16 cellular contexts compared by ENCODE assay signal in the genomic region with DNA sequence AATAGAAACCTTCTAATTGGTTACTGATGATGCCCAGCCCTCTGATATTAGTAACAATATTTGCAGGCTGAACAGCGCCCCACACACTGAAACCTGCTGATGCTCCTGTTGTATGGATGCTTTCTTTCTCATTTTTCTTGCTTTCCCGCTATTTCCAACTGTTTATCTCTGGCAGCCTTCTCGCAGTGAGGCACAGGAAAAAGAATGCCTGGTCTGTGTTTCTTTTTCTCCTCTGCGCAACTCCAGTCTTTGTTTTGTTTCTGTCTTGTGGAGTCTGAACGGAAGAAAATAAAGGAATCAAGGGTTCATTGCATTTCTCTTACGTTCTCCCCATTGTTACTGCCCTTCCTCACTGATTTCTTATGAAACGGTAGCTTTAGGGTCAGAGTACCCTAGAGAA.
A peak's percentile ranks its signal among the peaks of the same experiment; 100 is the strongest.
DNase-seq lines count a peak whose midpoint lies in the region; ATAC-seq, FAIRE-seq and TF ChIP-seq lines count a peak whose summit lies in the region.
"Had no signal": no experiment of that assay in that cellular context is flagged by ENCODE, and none has a peak within 500 bp of the region (broad histone marks: within the 10 kb centered on the region; RNA-seq: fewer than 3 reads in every experiment).

No MANE protein-coding gene starts in this region.

- no peak overlapping the region for H2BK12ac ChIP-seq in H1 (ENCODE audit: low read depth, low read length)

- H2BK5ac ChIP-seq in H1 (ENCODE audit: low read depth, low read length), result no peak overlapping the region

- WGBS in heart right ventricle, 2 donors, result 50 to 56% methylated on average over 7 of the region's 7 CpGs
- 91% methylated on average over 7 of the region's 7 CpGs; no CpG with 5 or more reads in 1 of the 2 experiments for WGBS in H1 (ENCODE audit: extremely low coverage in 1 of 2, insufficient coverage in 1 of 2, insufficient read length in 1 of 2, insufficient replicate concordance in 2 of 2, low coverage in 1 of 2, low lambda C conversion rate in 2 of 2, missing lambda C conversion rate in 1 of 2), 2 experiments
- WGBS in urinary bladder, result 50% methylated on average over 7 of the region's 7 CpGs

- H3K9ac ChIP-seq in H1 (replicated peaks in 1 of 4; ENCODE audit: extremely low read depth in 1 of 4, low read depth in 3 of 4, low read length in 3 of 4), result no peak overlapping the region
- H3K9ac ChIP-seq: BLaER1 had no signal

- no peak overlapping the region for H2AK5ac ChIP-seq in H1 (ENCODE audit: low read depth, low read length)

- H3K9me3 ChIP-seq in heart right ventricle (peaks cover 0 to 22% (median 0%) of the 10 kb centered on the region in 11 donors), H1 (ENCODE audit: insufficient read depth in 2 of 2, low read depth in 1 of 2, low read length in 1 of 2) (no peaks in the 10 kb centered on the region), muscle layer of duodenum (ENCODE audit: control insufficient read depth in 1 of 2, low read length in 2 of 2) (no peaks in the 10 kb centered on the region)

- no peak overlapping the region for H3K14ac ChIP-seq in H1 (ENCODE audit: insufficient read length)

- TF ChIP-seq EP300 in H1 (IDR thresholded peaks at IDR 0.05; ENCODE audit: borderline replicate concordance in 1 of 2, low read depth in 2 of 2, low read length in 2 of 2), result no peak

- H3K27me3 ChIP-seq in heart right ventricle (peaks cover 0 to 5% (median 0%) of the 10 kb centered on the region in 7 donors), H1 (replicated peaks in 1 of 4; ENCODE audit: control insufficient read depth in 3 of 4, extremely low read depth in 1 of 4, insufficient read depth in 3 of 4, low read length in 3 of 4) (no peaks in the 10 kb centered on the region), muscle layer of duodenum (ENCODE audit: low read depth, low read length) (no peaks in the 10 kb centered on the region), foreskin keratinocyte (peaks cover 13% of the 10 kb centered on the region)

- H3K27ac ChIP-seq in heart right ventricle (peak overlapping the region in 1 of 10 donors; percentile 21), H1 (ENCODE audit: low read depth, low read length) (no peak overlapping the region), muscle layer of duodenum (ENCODE audit: low read length) (no peak overlapping the region), urinary bladder (ENCODE audit: low read depth) (no peak overlapping the region), foreskin keratinocyte (no peak overlapping the region)
- H3K27ac ChIP-seq: BLaER1 had no signal

- 0 out of 2 replicates have a peak overlapping the region, but pooled peaks have one; percentile 49 for H2AFZ ChIP-seq in H1 (ENCODE audit: low read length)

- POLR2A ChIA-PET in H1 (lab: Charles Lee; ENCODE audit: partially characterized antibody), result no interaction called here

- no peak overlapping the region for H2BK15ac ChIP-seq in H1 (ENCODE audit: low read length)

- H4K91ac ChIP-seq in H1 (replicated peaks; ENCODE audit: insufficient read length, low read length), result no peak overlapping the region

- TF ChIP-seq POLR2A in H1 (IDR thresholded peaks at IDR 0.05; ENCODE audit: control extremely low read depth in 1 of 2, low read depth in 2 of 2, low read length in 2 of 2), result no peak

- H3K36me3 ChIP-seq in heart right ventricle, result no peaks in the 10 kb centered on the region
- no peaks in the 10 kb centered on the region; a peak in 1 of 8 replicates for H3K36me3 ChIP-seq in H1 (ENCODE audit: control insufficient read depth in 2 of 4, insufficient read depth in 4 of 4, low read length in 3 of 4)
- no peaks in the 10 kb centered on the region for H3K36me3 ChIP-seq in muscle layer of duodenum (ENCODE audit: control insufficient read depth in 1 of 2, insufficient read depth in 2 of 2, low read length in 2 of 2)
- H3K36me3 ChIP-seq in urinary bladder (ENCODE audit: insufficient read depth), result no peaks in the 10 kb centered on the region
- H3K36me3 ChIP-seq: BLaER1 had no signal

- DNase-seq in heart right ventricle, result no peak
- no peak for DNase-seq in Right ventricle myocardium superior
- DNase-seq in H1 (ENCODE audit: low read depth in 1 of 2, low spot score in 2 of 2), result no peak
- no peak for DNase-seq in foreskin keratinocyte
- DNase-seq in ecto neural progenitor cell (ENCODE audit: low spot score), result no peak
- DNase-seq: 8988T, DMS 273 treated with DMSO at 0.1 percent for 48 hours, KG1, NCI-H1092 treated with DMSO at 0.1 percent for 48 hours, NCI-H1694 treated with DMSO at 0.1 percent for 48 hours, NCI-H69 had no signal

- CTCF ChIA-PET in H1 (lab: Charles Lee; ENCODE audit: partially characterized antibody), result no interaction called here

- no peak overlapping the region for H3K4ac ChIP-seq in H1 (replicated peaks; ENCODE audit: insufficient read length, low read depth, low read length)

- H3K23ac ChIP-seq in H1 (ENCODE audit: insufficient read length), result no peak overlapping the region

- H3K79me2 ChIP-seq in H1 (ENCODE audit: control insufficient read depth in 1 of 2, insufficient read depth in 2 of 2, low read length in 2 of 2), result no peaks in the 10 kb centered on the region

- no peak for TF ChIP-seq RAD21 in H1 (IDR thresholded peaks at IDR 0.05 in 1 of 2, conservative IDR thresholded peaks at IDR 0.05 in 1 of 2; ENCODE audit: low read depth in 2 of 2, low read length in 2 of 2)

- no peaks in the 10 kb centered on the region for H4K20me1 ChIP-seq in H1 (replicated peaks in 1 of 2; ENCODE audit: control insufficient read depth in 1 of 2, insufficient read depth in 2 of 2, low read length in 2 of 2)
- H4K20me1 ChIP-seq: BLaER1 had no signal

- no peak overlapping the region for H3K4me2 ChIP-seq in H1 (ENCODE audit: insufficient read depth in 1 of 2, low read depth in 2 of 2, low read length in 2 of 2)
- H3K4me2 ChIP-seq: BLaER1 had no signal

- no peak overlapping the region for H2BK120ac ChIP-seq in H1 (replicated peaks; ENCODE audit: low read depth, low read length)

- intact Hi-C loops in heart right ventricle (cut with DNase I), result no loop called here
- intact Hi-C loops in Right ventricle myocardium superior (cut with DNase I), result no loop called here

- H3K56ac ChIP-seq in H1 (replicated peaks; ENCODE audit: insufficient read length, low read depth, low read length), result no peak overlapping the region

- H3K4me3 ChIP-seq in heart right ventricle, result peak overlapping the region in 7 of 10 donors; percentile 3 to 40 (median 34)
- H3K4me3 ChIP-seq in H1 (ENCODE audit: extremely low read depth in 1 of 4, insufficient read depth in 2 of 4, low read depth in 3 of 4, low read length in 4 of 4), result no peak overlapping the region
- peak overlapping the region; percentile 31 to 47 for H3K4me3 ChIP-seq in muscle layer of duodenum (ENCODE audit: low read depth in 1 of 2, low read length in 2 of 2)
- H3K4me3 ChIP-seq in urinary bladder (ENCODE audit: low read depth, low read length), result peak overlapping the region; percentile 21
- H3K4me3 ChIP-seq: BLaER1 had no signal

- peak in 1 of 8 donors; percentile 22 for ATAC-seq in heart right ventricle
- no peak for ATAC-seq in Right ventricle myocardium superior (ENCODE audit: poor library complexity)
- no peak for ATAC-seq in GM21515 (IDR thresholded peaks at IDR 0.05; ENCODE audit: unreplicated experiment)
- no peak for ATAC-seq in foreskin keratinocyte
- ATAC-seq: Panc1 had no signal

- no peak overlapping the region for H2BK20ac ChIP-seq in H1 (ENCODE audit: low read length)

- H3K4me1 ChIP-seq in heart right ventricle (peaks cover 0 to 2% (median 0%) of the 10 kb centered on the region in 9 donors), H1 (replicated peaks in 1 of 4; ENCODE audit: control insufficient read depth in 3 of 4, insufficient read depth in 4 of 4, low read length in 3 of 4) (no peaks in the 10 kb centered on the region), muscle layer of duodenum (ENCODE audit: control insufficient read depth in 1 of 2, insufficient read depth in 2 of 2, low read length in 2 of 2) (no peaks in the 10 kb centered on the region), urinary bladder (ENCODE audit: insufficient read depth) (no peaks in the 10 kb centered on the region), foreskin keratinocyte (no peaks in the 10 kb centered on the region)
- H3K4me1 ChIP-seq: BLaER1 had no signal

- H3K79me1 ChIP-seq in H1 (ENCODE audit: low read depth, low read length), result no peaks in the 10 kb centered on the region

- H4K5ac ChIP-seq in H1 (ENCODE audit: insufficient read length, low read depth, low read length), result no peak overlapping the region

- TF ChIP-seq CTCF in heart right ventricle (IDR thresholded peaks at IDR 0.05) (no peak), H1 (IDR thresholded peaks at IDR 0.05; ENCODE audit: control extremely low read depth in 1 of 3, insufficient read depth in 1 of 3, low read depth in 1 of 3, low read length in 3 of 3) (no peak), foreskin keratinocyte (conservative IDR thresholded peaks at IDR 0.05) (no peak)

- peaks cover 1% of the 10 kb centered on the region; the same call in 1 of the 2 replicates for H3K23me2 ChIP-seq in H1 (ENCODE audit: low read depth, low read length)

- H3K18ac ChIP-seq in H1 (ENCODE audit: extremely low read depth, low read length), result no peak overlapping the region

- FAIRE-seq in H1 (lab: Jason Lieb, UNC), result no peak

- H4K8ac ChIP-seq in H1 (ENCODE audit: extremely low read depth, insufficient read depth, low read length), result no peak overlapping the region

TF ChIP-seq in H1, 55 proteins besides CTCF, POLR2A, EP300 and RAD21 (continues in another document):
- no peak for TF ChIP-seq CREB1 (IDR thresholded peaks at IDR 0.05)
- TF ChIP-seq, protein P1, sequence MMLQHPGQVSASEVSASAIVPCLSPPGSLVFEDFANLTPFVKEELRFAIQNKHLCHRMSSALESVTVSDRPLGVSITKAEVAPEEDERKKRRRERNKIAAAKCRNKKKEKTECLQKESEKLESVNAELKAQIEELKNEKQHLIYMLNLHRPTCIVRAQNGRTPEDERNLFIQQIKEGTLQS (IDR thresholded peaks at IDR 0.05; ENCODE audit: insufficient read depth, low read depth, low read length), result no peak
- no peak for TF ChIP-seq RBBP5 (IDR thresholded peaks at IDR 0.05; ENCODE audit: borderline replicate concordance, low read depth, low read length)
- TF ChIP-seq HDAC2 (IDR thresholded peaks at IDR 0.05; ENCODE audit: borderline replicate concordance in 1 of 2, low read depth in 2 of 2, low read length in 2 of 2), result no peak
- TF ChIP-seq ZNF274 (IDR thresholded peaks at IDR 0.05; ENCODE audit: borderline replicate concordance, extremely low read depth, low read length), result no peak

Comparison
In these comparisons a context has a peak if more than half of its experiments do, and no peak if none do; other contexts are left out.
1. H3K4me3 ChIP-seq: peak in heart right ventricle (7 of 10), muscle layer of duodenum (2 of 2) and urinary bladder (single experiment); none in H1 (0 of 4).